In the genomic region with DNA sequence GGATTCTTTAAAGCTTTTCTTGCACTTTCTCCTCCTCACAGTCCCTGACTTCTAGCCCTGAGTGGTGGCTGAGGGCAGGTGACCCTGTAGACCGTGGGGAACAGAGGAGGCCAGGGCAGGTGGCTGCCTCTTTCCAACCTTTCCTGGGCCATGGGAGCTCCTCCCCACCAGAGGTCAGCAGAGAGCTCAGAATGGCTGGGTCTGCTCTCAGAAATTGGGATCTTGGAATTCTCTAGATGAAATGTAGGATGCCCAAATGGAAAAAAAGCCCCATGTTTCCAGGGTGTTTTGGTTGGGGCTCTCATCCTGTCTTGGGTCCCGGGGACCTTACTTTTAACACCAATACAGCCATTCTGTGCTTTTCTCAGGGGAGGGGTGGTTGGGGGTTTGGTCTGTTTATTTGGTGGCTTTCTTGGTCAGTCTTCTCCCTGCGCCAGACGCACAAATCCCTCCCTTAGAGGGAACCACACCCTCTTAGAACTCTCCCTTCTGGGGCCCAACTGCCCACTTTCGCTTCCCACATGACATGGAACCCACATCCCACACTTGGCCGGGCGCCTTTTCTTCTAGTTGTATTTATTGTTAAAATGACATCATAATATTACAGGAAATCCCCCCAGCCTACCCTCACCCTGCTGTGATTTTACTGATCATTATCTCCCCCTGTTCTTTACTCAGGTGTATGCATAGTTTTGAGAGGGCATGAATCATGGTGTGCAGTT, we compare ENCODE assay signal across 8 cellular contexts. TPM values are rescaled to one million over a fixed set of nuclear protein-coding genes. Genes with fewer than 3 reads are reported as not detected.
A peak's percentile ranks its signal among the peaks of the same experiment; 100 is the strongest.
DNase-seq lines count a peak whose midpoint lies in the region; ATAC-seq, FAIRE-seq and TF ChIP-seq lines count a peak whose summit lies in the region.

No MANE protein-coding gene starts in this region.

- ATAC-seq in HG03469 (IDR thresholded peaks at IDR 0.05; ENCODE audit: unreplicated experiment): no peak

- H3K9ac ChIP-seq in liver (ENCODE audit: low read depth in 1 of 2, low read length in 2 of 2): no peak overlapping the region

- H3K9me3 ChIP-seq in liver (ENCODE audit: control insufficient read depth in 4 of 4, low read length in 3 of 4): no peaks in the 10 kb centered on the region

- no peaks in the 10 kb centered on the region for H3K27me3 ChIP-seq in liver (ENCODE audit: control insufficient read depth in 4 of 4, insufficient read depth in 4 of 4, low read length in 3 of 4)

- peak; percentile 97 for TF ChIP-seq CTCF in AG09309 (IDR thresholded peaks at IDR 0.05; ENCODE audit: control insufficient read depth, insufficient read depth, low read depth, low read length, missing control alignments)
- peak; percentile 97 for TF ChIP-seq CTCF in choroid plexus epithelial cell (conservative IDR thresholded peaks at IDR 0.05; ENCODE audit: low read depth, low read length)
- TF ChIP-seq CTCF in liver (IDR thresholded peaks at IDR 0.05; ENCODE audit: low read depth, low read length, missing input control): peak; percentile 90

- TF ChIP-seq RAD21 in liver (IDR thresholded peaks at IDR 0.05): peak; percentile 93 to 97

- H3K27ac ChIP-seq in liver (ENCODE audit: low read depth in 1 of 2, low read length in 2 of 2): no peak overlapping the region

- no peaks in the 10 kb centered on the region for H3K4me1 ChIP-seq in liver (ENCODE audit: control insufficient read depth in 4 of 4, insufficient read depth in 4 of 4, low read length in 3 of 4)

- FAIRE-seq in GM18507 (lab: Jason Lieb, UNC): peak; percentile 77

- no peaks in the 10 kb centered on the region for H3K36me3 ChIP-seq in liver (ENCODE audit: control insufficient read depth in 4 of 4, insufficient read depth in 3 of 4, low read depth in 1 of 4, low read length in 3 of 4)

- WGBS in liver: 56% methylated on average over 7 of the region's 7 CpGs

- H3K4me3 ChIP-seq in AG09309 (ENCODE audit: control insufficient read depth, low read depth, low read length) (no peak overlapping the region), choroid plexus epithelial cell (ENCODE audit: low read depth, low read length) (no peak overlapping the region), liver (ENCODE audit: low read depth in 1 of 3, low read length in 3 of 3) (no peak overlapping the region)

- no peak for DNase-seq in AG09309 (ENCODE audit: low read depth)
- no peak for DNase-seq in GM18507 (ENCODE audit: extremely low spot score, insufficient read length, low read depth)
- peak; percentile 83 for DNase-seq in NCI-H2171 treated with DMSO at 0.1 percent for 48 hours (lab: John Stamatoyannopoulos, UW)
- DNase-seq in activated CD4-positive, CD25-positive, alpha-beta regulatory T cell (lab: John Stamatoyannopoulos, UW): peak; percentile 20 to 31 (median 22)
- peak; percentile 60 for DNase-seq in choroid plexus epithelial cell (ENCODE audit: low read depth)
- peak in 5 of 6 experiments; percentile 32 to 53 (median 45) for DNase-seq in stimulated activated naive CD4-positive, alpha-beta T cell (lab: John Stamatoyannopoulos, UW)

TF ChIP-seq in liver, 16 proteins besides CTCF, POLR2A, EP300 and RAD21:
- no peak for TF ChIP-seq GABPA (IDR thresholded peaks at IDR 0.05 in 1 of 2, conservative IDR thresholded peaks at IDR 0.05 in 1 of 2)
- TF ChIP-seq, protein P1, sequence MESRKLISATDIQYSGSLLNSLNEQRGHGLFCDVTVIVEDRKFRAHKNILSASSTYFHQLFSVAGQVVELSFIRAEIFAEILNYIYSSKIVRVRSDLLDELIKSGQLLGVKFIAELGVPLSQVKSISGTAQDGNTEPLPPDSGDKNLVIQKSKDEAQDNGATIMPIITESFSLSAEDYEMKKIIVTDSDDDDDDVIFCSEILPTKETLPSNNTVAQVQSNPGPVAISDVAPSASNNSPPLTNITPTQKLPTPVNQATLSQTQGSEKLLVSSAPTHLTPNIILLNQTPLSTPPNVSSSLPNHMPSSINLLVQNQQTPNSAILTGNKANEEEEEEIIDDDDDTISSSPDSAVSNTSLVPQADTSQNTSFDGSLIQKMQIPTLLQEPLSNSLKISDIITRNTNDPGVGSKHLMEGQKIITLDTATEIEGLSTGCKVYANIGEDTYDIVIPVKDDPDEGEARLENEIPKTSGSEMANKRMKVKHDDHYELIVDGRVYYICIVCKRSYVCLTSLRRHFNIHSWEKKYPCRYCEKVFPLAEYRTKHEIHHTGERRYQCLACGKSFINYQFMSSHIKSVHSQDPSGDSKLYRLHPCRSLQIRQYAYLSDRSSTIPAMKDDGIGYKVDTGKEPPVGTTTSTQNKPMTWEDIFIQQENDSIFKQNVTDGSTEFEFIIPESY (IDR thresholded peaks at IDR 0.05): no peak
- no peak for TF ChIP-seq YY1 (IDR thresholded peaks at IDR 0.05)
- TF ChIP-seq, protein P2, sequence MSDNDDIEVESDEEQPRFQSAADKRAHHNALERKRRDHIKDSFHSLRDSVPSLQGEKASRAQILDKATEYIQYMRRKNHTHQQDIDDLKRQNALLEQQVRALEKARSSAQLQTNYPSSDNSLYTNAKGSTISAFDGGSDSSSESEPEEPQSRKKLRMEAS (IDR thresholded peaks at IDR 0.05): no peak
- no peak for TF ChIP-seq RXRA (IDR thresholded peaks at IDR 0.05)
- TF ChIP-seq SP1 (IDR thresholded peaks at IDR 0.05): no peak
- no peak for TF ChIP-seq NR2F2 (IDR thresholded peaks at IDR 0.05)
- no peak for TF ChIP-seq FOXA2 (IDR thresholded peaks at IDR 0.05)
- TF ChIP-seq, protein P3, sequence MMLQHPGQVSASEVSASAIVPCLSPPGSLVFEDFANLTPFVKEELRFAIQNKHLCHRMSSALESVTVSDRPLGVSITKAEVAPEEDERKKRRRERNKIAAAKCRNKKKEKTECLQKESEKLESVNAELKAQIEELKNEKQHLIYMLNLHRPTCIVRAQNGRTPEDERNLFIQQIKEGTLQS (IDR thresholded peaks at IDR 0.05): no peak
- no peak for TF ChIP-seq HNF4G (IDR thresholded peaks at IDR 0.05)
- no peak for TF ChIP-seq HNF4A (conservative IDR thresholded peaks at IDR 0.05)
- no peak for TF ChIP-seq FOXA1 (IDR thresholded peaks at IDR 0.05)
- TF ChIP-seq EGR1 (IDR thresholded peaks at IDR 0.05; ENCODE audit: low read depth in 2 of 2): no peak
- no peak for TF ChIP-seq JUND (IDR thresholded peaks at IDR 0.05)
- no peak for TF ChIP-seq TAF1 (conservative IDR thresholded peaks at IDR 0.05)
- TF ChIP-seq, protein P4, sequence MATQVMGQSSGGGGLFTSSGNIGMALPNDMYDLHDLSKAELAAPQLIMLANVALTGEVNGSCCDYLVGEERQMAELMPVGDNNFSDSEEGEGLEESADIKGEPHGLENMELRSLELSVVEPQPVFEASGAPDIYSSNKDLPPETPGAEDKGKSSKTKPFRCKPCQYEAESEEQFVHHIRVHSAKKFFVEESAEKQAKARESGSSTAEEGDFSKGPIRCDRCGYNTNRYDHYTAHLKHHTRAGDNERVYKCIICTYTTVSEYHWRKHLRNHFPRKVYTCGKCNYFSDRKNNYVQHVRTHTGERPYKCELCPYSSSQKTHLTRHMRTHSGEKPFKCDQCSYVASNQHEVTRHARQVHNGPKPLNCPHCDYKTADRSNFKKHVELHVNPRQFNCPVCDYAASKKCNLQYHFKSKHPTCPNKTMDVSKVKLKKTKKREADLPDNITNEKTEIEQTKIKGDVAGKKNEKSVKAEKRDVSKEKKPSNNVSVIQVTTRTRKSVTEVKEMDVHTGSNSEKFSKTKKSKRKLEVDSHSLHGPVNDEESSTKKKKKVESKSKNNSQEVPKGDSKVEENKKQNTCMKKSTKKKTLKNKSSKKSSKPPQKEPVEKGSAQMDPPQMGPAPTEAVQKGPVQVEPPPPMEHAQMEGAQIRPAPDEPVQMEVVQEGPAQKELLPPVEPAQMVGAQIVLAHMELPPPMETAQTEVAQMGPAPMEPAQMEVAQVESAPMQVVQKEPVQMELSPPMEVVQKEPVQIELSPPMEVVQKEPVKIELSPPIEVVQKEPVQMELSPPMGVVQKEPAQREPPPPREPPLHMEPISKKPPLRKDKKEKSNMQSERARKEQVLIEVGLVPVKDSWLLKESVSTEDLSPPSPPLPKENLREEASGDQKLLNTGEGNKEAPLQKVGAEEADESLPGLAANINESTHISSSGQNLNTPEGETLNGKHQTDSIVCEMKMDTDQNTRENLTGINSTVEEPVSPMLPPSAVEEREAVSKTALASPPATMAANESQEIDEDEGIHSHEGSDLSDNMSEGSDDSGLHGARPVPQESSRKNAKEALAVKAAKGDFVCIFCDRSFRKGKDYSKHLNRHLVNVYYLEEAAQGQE (IDR thresholded peaks at IDR 0.05): no peak

RNA-seq across cellular contexts. Expression of a gene that starts 17.9 kb away (rescaled TPM):
- total RNA-seq in liver: 100 to 1,000 TPM; 234 to 360 TPM
- 100 to 1,000 TPM; 115 to 321 TPM for polyA plus RNA-seq in liver

RNA-seq across cellular contexts. Expression of a gene that starts 19.8 kb away (rescaled TPM):
- total RNA-seq in liver: under 1 TPM; 0.08 to 0.42 TPM
- under 1 TPM in 1 of 2 donors, not detected in 1; 0.09 TPM for polyA plus RNA-seq in liver

Comparison
In these comparisons a context has a peak if more than half of its experiments do, and no peak if none do; other contexts are left out.
1. DNase-seq: peak in NCI-H2171 treated with DMSO at 0.1 percent for 48 hours (single experiment), activated CD4-positive, CD25-positive, alpha-beta regulatory T cell (4 of 4), choroid plexus epithelial cell (single experiment) and stimulated activated naive CD4-positive, alpha-beta T cell (5 of 6); none in AG09309 (single experiment) and GM18507 (single experiment).
2. Peak in every context shown above with its lines, with median percentiles within 50 percentile points of each other: CTCF ChIP-seq.